In genomic region chr11:78034623-78035022, GRCh38 we compare ENCODE assay signal across 1 cellular context.
TF ChIP-seq lines count a peak whose summit lies in the region.

No MANE protein-coding gene starts in this region.

TF ChIP-seq in GM12878, 131 proteins besides CTCF, POLR2A, EP300 and RAD21:
- TF ChIP-seq ZZZ3 (IDR thresholded peaks at IDR 0.05; ENCODE audit: control insufficient read depth, insufficient read length, low read depth): no peak
- no peak for TF ChIP-seq MLLT1 (IDR thresholded peaks at IDR 0.05)
- TF ChIP-seq MYC (IDR thresholded peaks at IDR 0.05; ENCODE audit: insufficient read depth, insufficient read length, insufficient replicate concordance, low read length, severe bottlenecking): no peak
TF ChIP-seq in GM12878: peak in this region for 0.
